Comparison of ENCODE assay signal across 15 cellular contexts in genomic region chr22:49193348-49193747, GRCh38.
DNase-seq lines count a peak whose midpoint lies in the region; ATAC-seq and TF ChIP-seq lines count a peak whose summit lies in the region.
"Had no signal": no experiment of that assay in that cellular context is flagged by ENCODE, and none has a peak within 500 bp of the region (broad histone marks: within the 10 kb centered on the region; RNA-seq: fewer than 3 reads in every experiment).

No MANE protein-coding gene starts in this region.

- no peaks in the 10 kb centered on the region for H3K79me2 ChIP-seq in OCI-LY7 (ENCODE audit: insufficient read depth, low read depth, low read length)

- no peak overlapping the region for H3K18ac ChIP-seq in neuronal stem cell (ENCODE audit: low read length)

- CTCF ChIA-PET in OCI-LY7 (lab: Charles Lee; ENCODE audit: unreplicated experiment), result no interaction called here

- POLR2A ChIA-PET in OCI-LY7 (lab: Charles Lee), result no interaction called here

- H4K91ac ChIP-seq in neuronal stem cell (ENCODE audit: low read depth, low read length, poor library complexity), result no peak overlapping the region

- no peaks in the 10 kb centered on the region for H3K4me1 Mint-ChIP-seq in stimulated activated memory B cell treated with anti-CD40 and anti-IgM and Interleukin-4, amounts not matched to agents 10 μg/mL and 1 μg/mL and 100 μg/mL, for 72 hours

- no peak overlapping the region for H2BK12ac ChIP-seq in neuronal stem cell (ENCODE audit: low read length)

- H2BK15ac ChIP-seq in neuronal stem cell (ENCODE audit: low read length), result no peak overlapping the region

- TF ChIP-seq POLR2A in heart left ventricle (IDR thresholded peaks at IDR 0.05) (no peak), ovary (IDR thresholded peaks at IDR 0.05) (no peak)

- H3K79me1 ChIP-seq in neuronal stem cell (ENCODE audit: low read depth, low read length), result peaks cover 4% of the 10 kb centered on the region

- no peak overlapping the region for H3K4ac ChIP-seq in neuronal stem cell (ENCODE audit: low read length)

- peak; percentile 9 for DNase-seq in cerebellar cortex (ENCODE audit: low spot score)
- DNase-seq in heart left ventricle, result peak in 3 of 5 donors; percentile 34 to 76 (median 50)
- peak in 1 of 3 donors; percentile 73 for DNase-seq in right cardiac atrium
- no peak for DNase-seq in neuronal stem cell (ENCODE audit: low spot score)
- DNase-seq in NCI-H2196 (lab: John Stamatoyannopoulos, UW; ENCODE audit: unreplicated experiment), result no peak
- DNase-seq in OCI-LY7 (ENCODE audit: low spot score), result no peak
- DNase-seq in ovary, result no peak
- DNase-seq: BE2C; CD4-positive, alpha-beta memory T cell; DMS79; H7 had no signal

- H3K4me1 ChIP-seq in heart left ventricle (peaks cover 0 to 28% (median 7%) of the 10 kb centered on the region in 12 donors), right cardiac atrium (ENCODE audit: control insufficient read depth, insufficient read depth, low read length) (no peaks in the 10 kb centered on the region), neuronal stem cell (ENCODE audit: control insufficient read depth in 2 of 2, insufficient read depth in 1 of 2, low read depth in 1 of 2, low read length in 2 of 2) (peaks cover 0 to 5% of the 10 kb centered on the region in 2 donors), OCI-LY7 (ENCODE audit: insufficient read depth, low read length, poor library complexity, severe bottlenecking) (no peaks in the 10 kb centered on the region), ovary (ENCODE audit: insufficient read depth) (no peaks in the 10 kb centered on the region)
- H3K4me1 ChIP-seq: A549, BE2C had no signal

- H2BK120ac ChIP-seq in neuronal stem cell (ENCODE audit: low read depth, low read length), result no peak overlapping the region

- no peak overlapping the region for H3K27ac Mint-ChIP-seq in stimulated activated memory B cell treated with anti-CD40 and anti-IgM and Interleukin-4, amounts not matched to agents 10 μg/mL and 1 μg/mL and 100 μg/mL, for 72 hours
- H3K27ac Mint-ChIP-seq: CD4-positive, alpha-beta memory T cell; GM23338 had no signal

- H3K36me3 ChIP-seq in heart left ventricle, result no peaks in the 10 kb centered on the region
- no peaks in the 10 kb centered on the region for H3K36me3 ChIP-seq in neuronal stem cell (replicated peaks in 1 of 2; ENCODE audit: control insufficient read depth in 2 of 2, insufficient read depth in 2 of 2, low read length in 2 of 2)
- no peaks in the 10 kb centered on the region for H3K36me3 ChIP-seq in OCI-LY7 (ENCODE audit: insufficient read depth, low read length)
- no peaks in the 10 kb centered on the region for H3K36me3 ChIP-seq in ovary
- H3K36me3 ChIP-seq: BE2C had no signal

- H3K27ac ChIP-seq in heart left ventricle, result peak overlapping the region in 1 of 12 donors; percentile 16
- H3K27ac ChIP-seq in right cardiac atrium (ENCODE audit: low read length), result no peak overlapping the region
- H3K27ac ChIP-seq in neuronal stem cell (replicated peaks; ENCODE audit: low read length), result no peak overlapping the region
- H3K27ac ChIP-seq in OCI-LY7 (ENCODE audit: low read depth, low read length, poor library complexity, severe bottlenecking), result no peak overlapping the region
- H3K27ac ChIP-seq in ovary, result no peak overlapping the region
- H3K27ac ChIP-seq: A549, C4-2B had no signal

- no peak overlapping the region for H2AK5ac ChIP-seq in neuronal stem cell (ENCODE audit: low read depth, low read length)

- H3K9me3 ChIP-seq in heart left ventricle, result no peaks in the 10 kb centered on the region
- H3K9me3 ChIP-seq in right cardiac atrium (ENCODE audit: control insufficient read depth, low read length), result no peaks in the 10 kb centered on the region
- H3K9me3 ChIP-seq in neuronal stem cell (replicated peaks in 1 of 2; ENCODE audit: control insufficient read depth in 2 of 2, insufficient read depth in 1 of 2, low read depth in 1 of 2, low read length in 2 of 2), result no peaks in the 10 kb centered on the region
- H3K9me3 ChIP-seq in OCI-LY7 (ENCODE audit: low read length), result no peaks in the 10 kb centered on the region
- no peaks in the 10 kb centered on the region for H3K9me3 ChIP-seq in ovary
- H3K9me3 ChIP-seq: A549, BE2C had no signal

- BruUV-seq in OCI-LY7 (replicated peaks; lab: Mats Ljungman, UMichigan), result no TSS peak

- peaks cover 2% of the 10 kb centered on the region for H3K9me3 Mint-ChIP-seq in stimulated activated memory B cell treated with anti-CD40 and anti-IgM and Interleukin-4, amounts not matched to agents 10 μg/mL and 1 μg/mL and 100 μg/mL, for 72 hours

- no peak overlapping the region for H3K4me3 Mint-ChIP-seq in stimulated activated memory B cell treated with anti-CD40 and anti-IgM and Interleukin-4, amounts not matched to agents 10 μg/mL and 1 μg/mL and 100 μg/mL, for 72 hours
- H3K4me3 Mint-ChIP-seq: CD4-positive, alpha-beta memory T cell; GM23338 had no signal

- no peak overlapping the region for H4K8ac ChIP-seq in neuronal stem cell (ENCODE audit: low read depth, low read length)

- H3K9ac ChIP-seq in neuronal stem cell (ENCODE audit: low read depth, low read length, poor library complexity), result no peak overlapping the region

- peaks cover 16% of the 10 kb centered on the region for H3K27me3 Mint-ChIP-seq in stimulated activated memory B cell treated with anti-CD40 and anti-IgM and Interleukin-4, amounts not matched to agents 10 μg/mL and 1 μg/mL and 100 μg/mL, for 72 hours

- H3K36me3 Mint-ChIP-seq in stimulated activated memory B cell treated with anti-CD40 and anti-IgM and Interleukin-4, amounts not matched to agents 10 μg/mL and 1 μg/mL and 100 μg/mL, for 72 hours, result no peaks in the 10 kb centered on the region
- H3K36me3 Mint-ChIP-seq: CD4-positive, alpha-beta memory T cell had no signal

- H2AFZ ChIP-seq in neuronal stem cell (ENCODE audit: low read length), result no peak overlapping the region
- no peak overlapping the region for H2AFZ ChIP-seq in OCI-LY7 (ENCODE audit: low read length)
- H2AFZ ChIP-seq: GM23338 had no signal

- peak overlapping the region; percentile 11 for H3K14ac ChIP-seq in neuronal stem cell (ENCODE audit: low read length)

- 66 to 71% (median 68%) methylated on average over 13 to 14 of the region's 14 CpGs for WGBS in heart left ventricle, 4 donors
- 65% methylated on average over 14 of the region's 14 CpGs for WGBS in right cardiac atrium
- WGBS in neuronal stem cell (ENCODE audit: extremely low coverage in 2 of 2, insufficient read length in 2 of 2, insufficient replicate concordance in 1 of 2), 2 donors, result no CpG with 5 or more reads among the region's 14 CpGs
- WGBS in ovary, 3 donors, result 81 to 84% (median 83%) methylated on average over 14 of the region's 14 CpGs

- H4K20me1 ChIP-seq in OCI-LY7 (ENCODE audit: insufficient read depth, low read length), result no peaks in the 10 kb centered on the region

- no peaks in the 10 kb centered on the region for H3K27me3 ChIP-seq in heart left ventricle
- no peaks in the 10 kb centered on the region for H3K27me3 ChIP-seq in right cardiac atrium (ENCODE audit: control insufficient read depth, insufficient read depth)
- peaks cover 0 to 15% (median 0%) of the 10 kb centered on the region in 3 experiments for H3K27me3 ChIP-seq in neuronal stem cell (ENCODE audit: control insufficient read depth in 3 of 3, insufficient read depth in 3 of 3, low read depth in 1 of 3, low read length in 3 of 3)
- H3K27me3 ChIP-seq in ovary, result no peaks in the 10 kb centered on the region
- H3K27me3 ChIP-seq: BE2C had no signal

- H3K23ac ChIP-seq in neuronal stem cell (ENCODE audit: low read depth, low read length, poor library complexity), result no peak overlapping the region

- H3K4me3 ChIP-seq in heart left ventricle (no peak overlapping the region), right cardiac atrium (ENCODE audit: low read length) (no peak overlapping the region), neuronal stem cell (ENCODE audit: low read length in 2 of 2) (no peak overlapping the region), OCI-LY7 (ENCODE audit: low read depth, low read length, poor library complexity, severe bottlenecking) (no peak overlapping the region), ovary (no peak overlapping the region)
- H3K4me3 ChIP-seq: A549, GM23338 had no signal

- intact Hi-C loops in heart left ventricle (cut with DNase I), result no loop called here
- intact Hi-C loops in right cardiac atrium (cut with DNase I), result loop anchor here in 1 of 4 donors (10.0 kb wide), 1 partner anchor 61 kb away; no protein-coding TSS in a partner anchor
- intact Hi-C loops in OCI-LY7 (cut with micrococcal nuclease; ENCODE audit: unreplicated experiment), result no loop called here
- intact Hi-C loops in ovary (cut with DNase I), result no loop called here

- TF ChIP-seq CTCF in heart left ventricle (IDR thresholded peaks at IDR 0.05), result no peak
- no peak for TF ChIP-seq CTCF in OCI-LY7 (conservative IDR thresholded peaks at IDR 0.05; ENCODE audit: low read length)
- no peak for TF ChIP-seq CTCF in ovary (IDR thresholded peaks at IDR 0.05)

- H2BK5ac ChIP-seq in neuronal stem cell (ENCODE audit: low read length), result no peak overlapping the region

- TF ChIP-seq EP300 in ovary (IDR thresholded peaks at IDR 0.05), result no peak

- H3K9me2 ChIP-seq in OCI-LY7 (ENCODE audit: insufficient read depth, low read length), result no peaks in the 10 kb centered on the region

- ATAC-seq in heart left ventricle (peak; percentile 87 to 93 (median 88)), right cardiac atrium (peak; percentile 66 to 83)
- no peak for ATAC-seq in stimulated activated memory B cell treated with anti-CD40 and anti-IgM and Interleukin-4, amounts not matched to agents 10 μg/mL and 1 μg/mL and 100 μg/mL, for 72 hours
- ATAC-seq: A549, GM23338 had no signal

- H3K4me2 ChIP-seq in neuronal stem cell (ENCODE audit: insufficient read depth, low read length, poor library complexity, severe bottlenecking) (no peak overlapping the region), OCI-LY7 (ENCODE audit: low read length) (no peak overlapping the region)
- H3K4me2 ChIP-seq: A549, GM23338 had no signal

Comparison
In these comparisons a context has a peak if more than half of its experiments do, and no peak if none do; other contexts are left out.
1. DNase-seq: peak in cerebellar cortex (single experiment) and heart left ventricle (3 of 5); none in neuronal stem cell (single experiment), NCI-H2196 (single experiment), OCI-LY7 (single experiment) and ovary (0 of 5).